ENCODE assay signal across 1 cellular context in genomic region chr3:141477224-141477623, GRCh38.
TF ChIP-seq lines count a peak whose summit lies in the region.

No MANE protein-coding gene starts in this region.

TF ChIP-seq in GM23338, 12 proteins besides CTCF, POLR2A, EP300 and RAD21 (continued from another document):
- TF ChIP-seq REST (IDR thresholded peaks at IDR 0.05; ENCODE audit: unreplicated experiment): no peak
